1 cellular context compared by ENCODE assay signal in genomic region chr17:7862692-7863437, GRCh38.
TF ChIP-seq lines count a peak whose summit lies in the region.

No MANE protein-coding gene starts in this region.

TF ChIP-seq in H1, 55 proteins besides CTCF, POLR2A, EP300 and RAD21:
- TF ChIP-seq MAX (IDR thresholded peaks at IDR 0.05), result peak; percentile 17; the same call in 1 of the 2 replicates
- no peak for TF ChIP-seq CTBP2 (IDR thresholded peaks at IDR 0.05; ENCODE audit: borderline replicate concordance, insufficient read depth, insufficient read length, low read length)
- TF ChIP-seq PHF8 (conservative IDR thresholded peaks at IDR 0.05; ENCODE audit: low read depth, low read length), result no peak
